Comparison of ENCODE assay signal across 24 cellular contexts in genomic region chr7:150688630-150689029, GRCh38. TPM values are rescaled to one million over a fixed set of nuclear protein-coding genes. Genes with fewer than 3 reads are reported as not detected.
DNase-seq lines count a peak whose midpoint lies in the region; ATAC-seq, FAIRE-seq and TF ChIP-seq lines count a peak whose summit lies in the region.
"Had no signal": no experiment of that assay in that cellular context is flagged by ENCODE, and none has a peak within 500 bp of the region (broad histone marks: within the 10 kb centered on the region; RNA-seq: fewer than 3 reads in every experiment).

No MANE protein-coding gene starts in this region.

- in situ Hi-C loops in GM12878 (cut with MboI) = no loop called here

- no peak overlapping the region for H2BK15ac ChIP-seq in neuronal stem cell (ENCODE audit: low read length)

- H2BK5ac ChIP-seq in neuronal stem cell (ENCODE audit: low read length) = no peak overlapping the region

- peaks cover 12 to 28% of the 10 kb centered on the region in 2 experiments for H3K36me3 ChIP-seq in GM12878 (ENCODE audit: control insufficient read depth in 2 of 2, insufficient read depth in 2 of 2, low read length in 1 of 2)
- no peaks in the 10 kb centered on the region for H3K36me3 ChIP-seq in neuronal stem cell (replicated peaks in 1 of 2; ENCODE audit: control insufficient read depth in 2 of 2, insufficient read depth in 2 of 2, low read length in 2 of 2)
- no peaks in the 10 kb centered on the region for H3K36me3 ChIP-seq in testis (ENCODE audit: low read depth, missing control alignments)
- H3K36me3 ChIP-seq: neural progenitor cell had no signal

- CTCF ChIA-PET in activated naive CD4-positive, alpha-beta T cell treated with anti-CD3 and anti-CD28 coated beads, Interleukin-2, amount 10 ng/mL, durations not matched to agents 7 days and 5 days (lab: Charles Lee) = no interaction called here
- CTCF ChIA-PET in T-cell (lab: Charles Lee) = interaction anchor here in 1 of 2 donors (1.4 kb wide), 1 partner anchor 126 kb away, joined by 4 read pairs; no protein-coding TSS in a partner anchor
- CTCF ChIA-PET in GM12878 (lab: Yijun Ruan, JAX) = interaction anchor here (0.8 kb wide), 1 partner anchor 20 kb away, joined by 3 read pairs; no protein-coding TSS in a partner anchor

- H3K79me2 ChIP-seq in GM12878 (ENCODE audit: control insufficient read depth, insufficient read depth, low read length) = peaks cover 26% of the 10 kb centered on the region

- H2BK120ac ChIP-seq in neuronal stem cell (ENCODE audit: low read depth, low read length) = no peak overlapping the region

- H3K4me3 ChIP-seq in GM12878 (0 out of 2 replicates have a peak overlapping the region, but pooled peaks have one; percentile 15), neuronal stem cell (ENCODE audit: low read length in 2 of 2) (no peak overlapping the region), testis (no peak overlapping the region)
- H3K4me3 ChIP-seq: neural progenitor cell had no signal

- H3K27me3 Mint-ChIP-seq in activated naive CD4-positive, alpha-beta T cell treated with anti-CD3 and anti-CD28 coated beads, Interleukin-2, amount 10 ng/mL, durations not matched to agents 7 days and 5 days = no peaks in the 10 kb centered on the region
- no peaks in the 10 kb centered on the region for H3K27me3 Mint-ChIP-seq in T-cell
- H3K27me3 Mint-ChIP-seq in chondrocyte (ENCODE audit: low read depth) = peaks cover 2% of the 10 kb centered on the region

- peak overlapping the region; percentile 25 for H3K14ac ChIP-seq in neuronal stem cell (ENCODE audit: low read length)

- no peak overlapping the region for H3K9ac ChIP-seq in GM12878 (ENCODE audit: control insufficient read depth, insufficient read depth, low read length)
- peak overlapping the region; percentile 61 for H3K9ac ChIP-seq in neuronal stem cell (ENCODE audit: low read depth, low read length, poor library complexity)
- H3K9ac ChIP-seq: neural progenitor cell had no signal

- TF ChIP-seq CTCF in GM12878 (IDR thresholded peaks at IDR 0.05 in 2 of 3, conservative IDR thresholded peaks at IDR 0.05 in 1 of 3; ENCODE audit: control insufficient read depth in 2 of 3, extremely low read depth in 1 of 3, insufficient read depth in 1 of 3, low read depth in 3 of 3, low read length in 3 of 3) (no peak), testis (IDR thresholded peaks at IDR 0.05) (no peak), chondrocyte (IDR thresholded peaks at IDR 0.05) (no peak)

- H3K27ac ChIP-seq in GM12878 (ENCODE audit: control insufficient read depth, insufficient read depth) = no peak overlapping the region
- H3K27ac ChIP-seq in neuronal stem cell (replicated peaks; ENCODE audit: low read length) = no peak overlapping the region
- H3K27ac ChIP-seq in testis = no peak overlapping the region
- H3K27ac ChIP-seq: neural progenitor cell, VCaP had no signal

- peaks cover 7% of the 10 kb centered on the region; the same call in 1 of the 2 replicates for H3K4me1 ChIP-seq in GM12878 (ENCODE audit: control insufficient read depth, insufficient read depth, low read length)
- no peaks in the 10 kb centered on the region for H3K4me1 ChIP-seq in neuronal stem cell (ENCODE audit: control insufficient read depth in 2 of 2, insufficient read depth in 1 of 2, low read depth in 1 of 2, low read length in 2 of 2)
- no peaks in the 10 kb centered on the region for H3K4me1 ChIP-seq in testis

- no peak overlapping the region for H3K4ac ChIP-seq in neuronal stem cell (ENCODE audit: low read length)

- H2AK5ac ChIP-seq in neuronal stem cell (ENCODE audit: low read depth, low read length) = peak overlapping the region; percentile 26

- TF ChIP-seq POLR2A in GM12878 (IDR thresholded peaks at IDR 0.05; ENCODE audit: low read depth, low read length) (no peak), GM12891 (IDR thresholded peaks at IDR 0.05; ENCODE audit: low read depth, low read length) (no peak), testis (IDR thresholded peaks at IDR 0.05) (no peak)

- RAD21 ChIA-PET in GM12878 (lab: Charles Lee; ENCODE audit: unreplicated experiment) = no interaction called here

- peaks cover 83% of the 10 kb centered on the region for H3K4me1 Mint-ChIP-seq in activated naive CD4-positive, alpha-beta T cell treated with anti-CD3 and anti-CD28 coated beads, Interleukin-2, amount 10 ng/mL, durations not matched to agents 7 days and 5 days
- H3K4me1 Mint-ChIP-seq in T-cell (peaks cover 68 to 78% (median 78%) of the 10 kb centered on the region in 3 donors), chondrocyte (ENCODE audit: low read depth) (no peaks in the 10 kb centered on the region)
- H3K4me1 Mint-ChIP-seq: mesothelial cell of epicardium, neural progenitor cell had no signal

- no peaks in the 10 kb centered on the region for H4K20me1 ChIP-seq in GM12878 (ENCODE audit: control insufficient read depth, insufficient read depth)

- peak overlapping the region; percentile 96 for H3K4me3 Mint-ChIP-seq in activated naive CD4-positive, alpha-beta T cell treated with anti-CD3 and anti-CD28 coated beads, Interleukin-2, amount 10 ng/mL, durations not matched to agents 7 days and 5 days
- peak overlapping the region; percentile 94 to 99 (median 95) for H3K4me3 Mint-ChIP-seq in T-cell
- no peak overlapping the region for H3K4me3 Mint-ChIP-seq in chondrocyte (ENCODE audit: unreplicated experiment)
- H3K4me3 Mint-ChIP-seq: H9, mesothelial cell of epicardium, neural progenitor cell had no signal

- no peak for DNase-seq in activated naive CD4-positive, alpha-beta T cell treated with anti-CD3 and anti-CD28 coated beads, Interleukin-2, amount 10 ng/mL, durations not matched to agents 7 days and 5 days
- DNase-seq in activated naive CD4-positive, alpha-beta T cell treated with Interleukin-2 at 50 U/mL for 16 hours = no peak
- DNase-seq in T-cell (no peak), GM12878 (ENCODE audit: low read depth, low spot score) (no peak), neuronal stem cell (ENCODE audit: low spot score) (no peak), GM12891 (ENCODE audit: insufficient read length, low spot score) (no peak), testis (no peak), chondrocyte (ENCODE audit: low spot score) (no peak)
- DNase-seq: activated gamma-delta T cell treated with Interleukin-2 at 50 U/mL for 16 hours; H9; Karpas-422; left cardiac atrium; NCI-H1930; NCI-H2227 treated with DMSO at 0.1 percent for 48 hours; NCI-H774; Right ventricle myocardium superior; small intestine; stimulated activated naive CD4-positive, alpha-beta T cell treated with Interleukin-2 at 50 U/mL for 16 hours; trophoblast cell had no signal

- POLR2A ChIA-PET in T-cell (lab: Charles Lee) (no interaction called here), GM12878 (lab: Charles Lee) (no interaction called here)

- H3K9me3 Mint-ChIP-seq in activated naive CD4-positive, alpha-beta T cell treated with anti-CD3 and anti-CD28 coated beads, Interleukin-2, amount 10 ng/mL, durations not matched to agents 7 days and 5 days = peaks cover 54% of the 10 kb centered on the region
- H3K9me3 Mint-ChIP-seq in T-cell = peaks cover 14 to 39% (median 26%) of the 10 kb centered on the region in 3 donors
- peaks cover 11% of the 10 kb centered on the region for H3K9me3 Mint-ChIP-seq in chondrocyte (ENCODE audit: low read depth)
- H3K9me3 Mint-ChIP-seq: neural progenitor cell had no signal

- no peak for ATAC-seq in T-cell (replicated peaks in 1 of 4)
- ATAC-seq in GM12878 = no peak
- ATAC-seq: left cardiac atrium had no signal

- H3K36me3 Mint-ChIP-seq in activated naive CD4-positive, alpha-beta T cell treated with anti-CD3 and anti-CD28 coated beads, Interleukin-2, amount 10 ng/mL, durations not matched to agents 7 days and 5 days = peaks cover 85% of the 10 kb centered on the region
- H3K36me3 Mint-ChIP-seq in T-cell (peaks cover 73% of the 10 kb centered on the region), chondrocyte (ENCODE audit: low read depth) (no peaks in the 10 kb centered on the region)
- H3K36me3 Mint-ChIP-seq: mesothelial cell of epicardium, neural progenitor cell had no signal

- SMC1A ChIA-PET in GM12878 (lab: Charles Lee; ENCODE audit: uncharacterized antibody, unreplicated experiment) = interaction anchor here (1.1 to 1.5 kb wide), 2 partner anchors 19 to 28 kb away, joined by 3 to 4 read pairs; no protein-coding TSS in a partner anchor

- H2AFZ ChIP-seq in GM12878 (ENCODE audit: control insufficient read depth, low read depth, low read length) (no peak overlapping the region), neuronal stem cell (ENCODE audit: low read length) (no peak overlapping the region)
- H2AFZ ChIP-seq: neural progenitor cell had no signal

- TF ChIP-seq EP300 in GM12878 (IDR thresholded peaks at IDR 0.05; ENCODE audit: borderline replicate concordance in 1 of 2, control insufficient read depth in 1 of 2, low read depth in 2 of 2, low read length in 2 of 2) = no peak

- no peak overlapping the region for H2BK12ac ChIP-seq in neuronal stem cell (ENCODE audit: low read length)

- no peak overlapping the region for H4K91ac ChIP-seq in neuronal stem cell (ENCODE audit: low read depth, low read length, poor library complexity)

- H3K27ac Mint-ChIP-seq in activated naive CD4-positive, alpha-beta T cell treated with anti-CD3 and anti-CD28 coated beads, Interleukin-2, amount 10 ng/mL, durations not matched to agents 7 days and 5 days = peak overlapping the region; percentile 97
- peak overlapping the region; percentile 100 for H3K27ac Mint-ChIP-seq in T-cell
- H3K27ac Mint-ChIP-seq in chondrocyte (ENCODE audit: unreplicated experiment) = no peak overlapping the region
- H3K27ac Mint-ChIP-seq: H9, mesothelial cell of epicardium, neural progenitor cell had no signal

- no peak for TF ChIP-seq RAD21 in GM12878 (IDR thresholded peaks at IDR 0.05; ENCODE audit: insufficient read depth, low read depth, low read length)

- H3K79me1 ChIP-seq in neuronal stem cell (ENCODE audit: low read depth, low read length) = no peaks in the 10 kb centered on the region

- H3K27me3 ChIP-seq in GM12878 (replicated peaks in 1 of 2; ENCODE audit: control insufficient read depth in 2 of 2, insufficient read depth in 2 of 2, low read length in 1 of 2) (no peaks in the 10 kb centered on the region), neuronal stem cell (ENCODE audit: control insufficient read depth in 3 of 3, insufficient read depth in 3 of 3, low read depth in 1 of 3, low read length in 3 of 3) (no peaks in the 10 kb centered on the region), testis (no peaks in the 10 kb centered on the region)

- H3K9me3 ChIP-seq in GM12878 (replicated peaks; ENCODE audit: control insufficient read depth, insufficient read depth, low read length) (peaks cover 36% of the 10 kb centered on the region), neuronal stem cell (replicated peaks in 1 of 2; ENCODE audit: control insufficient read depth in 2 of 2, insufficient read depth in 1 of 2, low read depth in 1 of 2, low read length in 2 of 2) (peaks cover 0 to 2% of the 10 kb centered on the region in 2 donors), testis (no peaks in the 10 kb centered on the region)

- intact Hi-C loops in GM12878 (cut with micrococcal nuclease; ENCODE audit: unreplicated experiment) = loop anchor here (5.0 kb wide), 1 partner anchor 236 kb away; the partner anchor contains the start of gene GIMAP8
- intact Hi-C loops in testis (cut with DNase I; ENCODE audit: low total_unique reads) = no loop called here

- H3K18ac ChIP-seq in neuronal stem cell (ENCODE audit: low read length) = no peak overlapping the region

- no peak overlapping the region for H3K23ac ChIP-seq in neuronal stem cell (ENCODE audit: low read depth, low read length, poor library complexity)

- H3K4me2 ChIP-seq in GM12878 (ENCODE audit: control insufficient read depth, insufficient read depth) = peak overlapping the region; percentile 50; the same call in 1 of the 2 replicates
- no peak overlapping the region for H3K4me2 ChIP-seq in neuronal stem cell (ENCODE audit: insufficient read depth, low read length, poor library complexity, severe bottlenecking)
- H3K4me2 ChIP-seq: neural progenitor cell had no signal

- BruUV-seq in GM12878 (replicated peaks; lab: Mats Ljungman, UMichigan) = no TSS peak

- FAIRE-seq in GM12878 (lab: Jason Lieb, UNC) = no peak
- no peak for FAIRE-seq in GM12891 (lab: Jason Lieb, UNC)
- FAIRE-seq: endometrium, small intestine had no signal

- H4K8ac ChIP-seq in neuronal stem cell (ENCODE audit: low read depth, low read length) = no peak overlapping the region

- 99% methylated on average over 6 of the region's 6 CpGs for WGBS in GM12878 (ENCODE audit: insufficient coverage, insufficient replicate concordance, low lambda C conversion rate, missing lambda C conversion rate)
- no CpG with 5 or more reads among the region's 6 CpGs for WGBS in neuronal stem cell (ENCODE audit: extremely low coverage in 2 of 2, insufficient read length in 2 of 2, insufficient replicate concordance in 1 of 2), 2 donors
- 95 to 96% methylated on average over 5 to 6 of the region's 6 CpGs for WGBS in testis, 2 donors

RNA-seq across cellular contexts. Expression of gene GIMAP2, which starts 3.1 kb away (rescaled TPM):
- 100 to 1,000 TPM in 4 of 5 donors, 10 to 100 TPM in 1; 83.2 to 226 (median 183) TPM for total RNA-seq in T-cell
- total RNA-seq in GM12878 (2013; cell fraction: nucleolus; rRNA removed) = 41.2 and 41.5 TPM in 2 replicates
- 28.9 and 34.4 TPM in 2 replicates for total RNA-seq in GM12878 (2014; rRNA removed)
- total RNA-seq in GM12878 (2014; rRNA removed; fragmentation: Illumina TruSeq; extraction: Trizol) = 37.0 and 37.3 TPM in 2 replicates
- 29.8 TPM in 2 replicates for total RNA-seq in GM12878 (2021)
- polyA plus RNA-seq in GM12878 (2011; ENCODE audit: low read depth) = 24.7 TPM
- polyA plus RNA-seq in GM12878 (2011; rRNA removed) = 102 and 134 TPM in 2 replicates
- 47.4 and 47.6 TPM in 2 replicates for polyA plus RNA-seq in GM12878 (2011; cell fraction: cytosol; rRNA removed)
- 49.5 and 50.6 TPM in 2 replicates for polyA plus RNA-seq in GM12878 (2011; cell fraction: nucleus; rRNA removed)
- polyA plus RNA-seq in GM12878 (2012) = 30.1 and 35.8 TPM in 2 replicates
- polyA plus RNA-seq in GM12878 (2014; fragmentation: Illumina TruSeq; extraction: Trizol) = 33.8 and 49.8 TPM in 2 replicates
- polyA plus RNA-seq in GM12878 (2014; fragmentation: Nextera tagmentation; extraction: Ambion mirVana) = 10 to 100 TPM; 47.5 to 60.0 TPM
- polyA plus RNA-seq in GM12878 (2014; rRNA removed) = 25.3 and 29.2 TPM in 2 replicates
- polyA plus RNA-seq in GM12878 (2016; fragmentation: Nextera tagmentation; extraction: Ambion mirVana) = 10 to 100 TPM; 21.3 to 24.4 TPM
- polyA minus RNA-seq in GM12878 (2011; rRNA and poly(A)+ RNA removed) = 62.5 and 79.0 TPM in 2 replicates
- polyA minus RNA-seq in GM12878 (2011; cell fraction: cytosol; rRNA and poly(A)+ RNA removed) = 18.5 and 20.3 TPM in 2 replicates
- 28.0 and 40.8 TPM in 2 replicates for polyA minus RNA-seq in GM12878 (2011; cell fraction: nucleus; rRNA and poly(A)+ RNA removed)
- polyA plus RNA-seq in neuronal stem cell (2013, experiment 1 of 2) = not detected
- not detected for polyA plus RNA-seq in neuronal stem cell (2013, experiment 2 of 2)
- 25.9 TPM for polyA plus RNA-seq in GM12891 (2012; ENCODE audit: low read depth, missing spikeins)
- total RNA-seq in testis = 1 to 10 TPM; 1.9 to 2.4 TPM
- 6.5 TPM for polyA plus RNA-seq in testis (ENCODE audit: insufficient read depth, low read depth, low replicate concordance)
- not detected in 3 replicates for total RNA-seq in chondrocyte
- total RNA-seq: H9, mesothelial cell of epicardium had no signal

RNA-seq across cellular contexts. Expression of gene GIMAP1, which starts 27.8 kb away (rescaled TPM):
- total RNA-seq in T-cell (10 to 100 TPM; 23.5 to 99.9 (median 76.8) TPM), GM12878 (2014; rRNA removed) (1.9 and 2.3 TPM in 2 replicates), GM12878 (2014; rRNA removed; fragmentation: Illumina TruSeq; extraction: Trizol) (1.1 and 1.4 TPM in 2 replicates), GM12878 (2021) (1.3 and 1.4 TPM in 2 replicates), testis (1 to 10 TPM; 1.4 to 1.7 TPM), chondrocyte (not detected in 3 replicates)
- total RNA-seq in GM12878 (2013; cell fraction: nucleolus; rRNA removed) = 1.4 and 1.7 TPM in 2 replicates
- polyA plus RNA-seq in GM12878 (2011; ENCODE audit: low read depth) = 1.7 TPM
- polyA plus RNA-seq in GM12878 (2011; rRNA removed) (0.91 and 1.2 TPM in 2 replicates), GM12878 (2014; fragmentation: Illumina TruSeq; extraction: Trizol) (1.3 and 1.4 TPM in 2 replicates), GM12878 (2014; fragmentation: Nextera tagmentation; extraction: Ambion mirVana) (under 1 TPM; 0.16 to 0.20 TPM), GM12878 (2014; rRNA removed) (1.5 and 1.8 TPM in 2 replicates), GM12878 (2016; fragmentation: Nextera tagmentation; extraction: Ambion mirVana) (1 to 10 TPM in 1 of 2 experiments, under 1 TPM in 1; 0.58 to 1.0 TPM), testis (ENCODE audit: insufficient read depth, low read depth, low replicate concordance) (2.8 TPM)
- polyA plus RNA-seq in GM12878 (2011; cell fraction: cytosol; rRNA removed) = 1.0 and 1.4 TPM in 2 replicates
- 0.67 and 1.2 TPM in 2 replicates for polyA plus RNA-seq in GM12878 (2011; cell fraction: nucleus; rRNA removed)
- 2.2 and 3.2 TPM in 2 replicates for polyA plus RNA-seq in GM12878 (2012)
- polyA minus RNA-seq in GM12878 (2011; rRNA and poly(A)+ RNA removed) = 0.73 and 0.98 TPM in 2 replicates
- polyA minus RNA-seq in GM12878 (2011; cell fraction: cytosol; rRNA and poly(A)+ RNA removed) = 0.27 TPM in 1 of 2 replicates, not detected in the other
- 0.85 and 1.1 TPM in 2 replicates for polyA minus RNA-seq in GM12878 (2011; cell fraction: nucleus; rRNA and poly(A)+ RNA removed)
- not detected for polyA plus RNA-seq in neuronal stem cell (2013, experiment 1 of 2)
- not detected for polyA plus RNA-seq in neuronal stem cell (2013, experiment 2 of 2)
- polyA plus RNA-seq in GM12891 (2012; ENCODE audit: low read depth, missing spikeins) = 1.2 TPM
- total RNA-seq: H9, HT1080, mesothelial cell of epicardium had no signal

RNA-seq across cellular contexts. Expression of gene GIMAP5, which starts 48.6 kb away (rescaled TPM):
- total RNA-seq in T-cell (100 to 1,000 TPM in 3 of 5 donors, 10 to 100 TPM in 2; 82.8 to 271 (median 248) TPM), GM12878 (2014; rRNA removed) (7.9 and 12.2 TPM in 2 replicates), GM12878 (2014; rRNA removed; fragmentation: Illumina TruSeq; extraction: Trizol) (7.7 and 8.6 TPM in 2 replicates), GM12878 (2021) (4.5 and 5.6 TPM in 2 replicates), testis (10 to 100 TPM in 1 of 2 donors, 1 to 10 TPM in 1; 8.4 to 10.6 TPM), chondrocyte (not detected in 3 replicates)
- 1.9 and 2.7 TPM in 2 replicates for total RNA-seq in GM12878 (2013; cell fraction: nucleolus; rRNA removed)
- 12.3 TPM for polyA plus RNA-seq in GM12878 (2011; ENCODE audit: low read depth)
- polyA plus RNA-seq in GM12878 (2011; rRNA removed) (8.9 and 9.4 TPM in 2 replicates), GM12878 (2014; fragmentation: Illumina TruSeq; extraction: Trizol) (8.4 and 9.1 TPM in 2 replicates), GM12878 (2014; fragmentation: Nextera tagmentation; extraction: Ambion mirVana) (1 to 10 TPM; 4.2 to 4.4 TPM), GM12878 (2014; rRNA removed) (8.5 and 9.5 TPM in 2 replicates), GM12878 (2016; fragmentation: Nextera tagmentation; extraction: Ambion mirVana) (1 to 10 TPM; 3.7 to 3.8 TPM), testis (ENCODE audit: insufficient read depth, low read depth, low replicate concordance) (13.6 TPM)
- polyA plus RNA-seq in GM12878 (2011; cell fraction: cytosol; rRNA removed) = 7.5 and 10.6 TPM in 2 replicates
- polyA plus RNA-seq in GM12878 (2011; cell fraction: nucleus; rRNA removed) = 6.5 and 9.9 TPM in 2 replicates
- polyA plus RNA-seq in GM12878 (2012) = 16.4 and 19.5 TPM in 2 replicates
- 14.0 and 22.3 TPM in 2 replicates for polyA minus RNA-seq in GM12878 (2011; rRNA and poly(A)+ RNA removed)
- polyA minus RNA-seq in GM12878 (2011; cell fraction: cytosol; rRNA and poly(A)+ RNA removed) = 2.0 and 3.7 TPM in 2 replicates
- 10.5 TPM in 2 replicates for polyA minus RNA-seq in GM12878 (2011; cell fraction: nucleus; rRNA and poly(A)+ RNA removed)
- not detected for polyA plus RNA-seq in neuronal stem cell (2013, experiment 1 of 2)
- polyA plus RNA-seq in neuronal stem cell (2013, experiment 2 of 2) = not detected
- polyA plus RNA-seq in GM12891 (2012; ENCODE audit: low read depth, missing spikeins) = 20.0 TPM
- total RNA-seq: H9, mesothelial cell of epicardium had no signal

RNA-seq across cellular contexts. Expression of gene GIMAP6, which starts 56.4 kb away (rescaled TPM):
- 100 to 1,000 TPM in 3 of 5 donors, 10 to 100 TPM in 2; 55.0 to 168 (median 150) TPM for total RNA-seq in T-cell
- 8.3 and 9.5 TPM in 2 replicates for total RNA-seq in GM12878 (2013; cell fraction: nucleolus; rRNA removed)
- 37.9 and 38.8 TPM in 2 replicates for total RNA-seq in GM12878 (2014; rRNA removed)
- 34.6 and 34.7 TPM in 2 replicates for total RNA-seq in GM12878 (2014; rRNA removed; fragmentation: Illumina TruSeq; extraction: Trizol)
- total RNA-seq in GM12878 (2021) = 36.2 and 40.9 TPM in 2 replicates
- polyA plus RNA-seq in GM12878 (2011; ENCODE audit: low read depth) = 24.1 TPM
- 49.2 and 51.4 TPM in 2 replicates for polyA plus RNA-seq in GM12878 (2011; rRNA removed)
- 45.1 and 46.6 TPM in 2 replicates for polyA plus RNA-seq in GM12878 (2011; cell fraction: cytosol; rRNA removed)
- 29.7 and 34.6 TPM in 2 replicates for polyA plus RNA-seq in GM12878 (2011; cell fraction: nucleus; rRNA removed)
- 32.3 and 33.9 TPM in 2 replicates for polyA plus RNA-seq in GM12878 (2012)
- 37.8 and 39.0 TPM in 2 replicates for polyA plus RNA-seq in GM12878 (2014; fragmentation: Illumina TruSeq; extraction: Trizol)
- 1 to 10 TPM; 6.2 to 8.3 TPM for polyA plus RNA-seq in GM12878 (2014; fragmentation: Nextera tagmentation; extraction: Ambion mirVana)
- polyA plus RNA-seq in GM12878 (2014; rRNA removed) = 36.0 and 36.6 TPM in 2 replicates
- polyA plus RNA-seq in GM12878 (2016; fragmentation: Nextera tagmentation; extraction: Ambion mirVana) = 10 to 100 TPM; 22.8 to 27.8 TPM
- polyA minus RNA-seq in GM12878 (2011; rRNA and poly(A)+ RNA removed) = 42.8 and 59.7 TPM in 2 replicates
- polyA minus RNA-seq in GM12878 (2011; cell fraction: cytosol; rRNA and poly(A)+ RNA removed) = 15.4 and 20.4 TPM in 2 replicates
- 23.8 and 28.7 TPM in 2 replicates for polyA minus RNA-seq in GM12878 (2011; cell fraction: nucleus; rRNA and poly(A)+ RNA removed)
- polyA plus RNA-seq in neuronal stem cell (2013, experiment 1 of 2) = not detected
- not detected for polyA plus RNA-seq in neuronal stem cell (2013, experiment 2 of 2)
- 25.1 TPM for polyA plus RNA-seq in GM12891 (2012; ENCODE audit: low read depth, missing spikeins)
- 1 to 10 TPM; 3.9 to 6.1 TPM for total RNA-seq in testis
- polyA plus RNA-seq in testis (ENCODE audit: insufficient read depth, low read depth, low replicate concordance) = 16.2 TPM
- not detected in 3 replicates for total RNA-seq in chondrocyte
- total RNA-seq: H9, mesothelial cell of epicardium had no signal

Comparison
In these comparisons a context has a peak if more than half of its experiments do, and no peak if none do; other contexts are left out.
1. RNA of gene GIMAP2, which starts 3.1 kb away (total RNA-seq): 83.2 to 226 TPM in T-cell and 28.9 to 41.5 TPM in GM12878; 1.9 to 2.4 TPM in testis and not detected in chondrocyte; every median in the first group is over 4 times any median in the second.
2. RNA of gene GIMAP1, which starts 27.8 kb away (total RNA-seq): 23.5 to 99.9 TPM in T-cell; 1.4 to 1.7 TPM in testis, 1.1 to 2.3 TPM in GM12878 and not detected in chondrocyte; every median in the first group is over 4 times any median in the second.
3. RNA of gene GIMAP5, which starts 48.6 kb away (total RNA-seq): 82.8 to 271 TPM in T-cell; 8.4 to 10.6 TPM in testis, 1.9 to 12.2 TPM in GM12878 and not detected in chondrocyte; every median in the first group is over 4 times any median in the second.